ENCODE assay signal across 23 cellular contexts in the genomic region with DNA sequence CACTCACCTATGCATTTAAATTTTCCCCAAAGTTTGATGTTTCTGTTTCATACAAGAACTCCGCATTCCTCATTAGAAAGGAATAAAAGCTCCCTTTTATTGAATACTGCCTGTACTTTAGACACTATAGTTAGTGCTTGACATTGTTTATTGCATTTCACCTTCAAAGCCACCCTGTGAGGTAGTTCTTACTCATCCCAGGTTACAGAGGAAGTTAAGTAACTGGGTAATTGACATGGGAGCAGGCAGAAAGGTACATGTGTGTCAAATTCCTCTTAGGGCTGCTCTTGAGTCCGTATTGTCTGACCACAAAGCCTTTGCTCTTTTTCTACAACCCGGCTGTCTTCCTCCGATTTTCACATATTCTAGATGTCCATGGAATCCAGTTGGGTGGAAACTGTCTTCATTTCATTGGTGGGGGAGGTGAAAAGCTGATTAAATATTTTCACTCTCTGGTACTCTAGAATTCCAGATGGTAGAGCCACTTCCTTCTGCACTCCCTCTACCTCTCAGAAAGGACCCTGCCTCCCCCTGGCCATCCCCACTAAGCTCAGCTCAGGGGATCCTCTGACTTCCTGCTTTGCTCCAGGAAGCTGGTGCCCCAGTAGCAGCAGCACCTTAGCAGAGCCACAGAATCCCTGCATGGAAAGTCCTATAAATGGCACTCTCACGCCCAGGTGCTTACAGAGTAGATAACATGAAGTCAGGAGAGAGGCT.
"Had no signal": no experiment of that assay in that cellular context is flagged by ENCODE, and none has a peak within 500 bp of the region (broad histone marks: within the 10 kb centered on the region; RNA-seq: fewer than 3 reads in every experiment).

No MANE protein-coding gene starts in this region.

- H3K4me1 ChIP-seq: heart left ventricle, neural progenitor cell, pancreas, prostate gland, right lobe of liver, tibial artery, upper lobe of left lung, uterus had no signal

- DNase-seq: cortex of kidney; dorsolateral prefrontal cortex; effector CD8-positive, alpha-beta T cell; foreskin melanocyte; heart left ventricle; hypothalamus; kidney glomerular epithelial cell; mucosa of descending colon; natural killer cell; occipital lobe; pancreas; right lobe of liver; stimulated activated CD4-positive, alpha-beta T cell treated with anti-CD3 and anti-CD28 coated beads, Interleukin-15, amount 100 ng/mL, for 24 hours; stimulated activated CD4-positive, alpha-beta T cell treated with anti-CD3 and anti-CD28 coated beads, Interleukin-1b, Interleukin-23, amount 100 ng/mL, for 48 hours; stimulated activated CD4-positive, alpha-beta T cell treated with anti-CD3 and anti-CD28 coated beads, Interleukin-4, amount 100 ng/mL, for 24 hours; tibial artery; upper lobe of left lung; uterus had no signal

- H3K4me3 ChIP-seq: dorsolateral prefrontal cortex, heart left ventricle, mucosa of descending colon, neural progenitor cell, pancreas, prostate gland, right lobe of liver, tibial artery, upper lobe of left lung, uterus had no signal

- H2AFZ ChIP-seq: neural progenitor cell had no signal

- H3K4me2 ChIP-seq: neural progenitor cell had no signal

- H3K36me3 Mint-ChIP-seq: natural killer cell; neural progenitor cell; stimulated activated memory B cell treated with anti-CD40 and anti-IgM and Interleukin-4, amounts not matched to agents 10 μg/mL and 1 μg/mL and 100 μg/mL, for 72 hours had no signal

- H3K27me3 Mint-ChIP-seq: stimulated activated memory B cell treated with anti-CD40 and anti-IgM and Interleukin-4, amounts not matched to agents 10 μg/mL and 1 μg/mL and 100 μg/mL, for 72 hours; stimulated activated naive CD8-positive, alpha-beta T cell treated with anti-CD3 and anti-CD28 coated beads, Interleukin-15, Interleukin-2, amounts not matched to agents 100 ng/mL and 50 ng/mL, for 24 hours had no signal

- H3K9ac ChIP-seq: neural progenitor cell had no signal

- H3K27ac ChIP-seq: dorsolateral prefrontal cortex, heart left ventricle, neural progenitor cell, pancreas, prostate gland, right lobe of liver, tibial artery, upper lobe of left lung, uterus had no signal

- ATAC-seq: heart left ventricle; mucosa of descending colon; natural killer cell; right lobe of liver; stimulated activated memory B cell treated with anti-CD40 and anti-IgM and Interleukin-4, amounts not matched to agents 10 μg/mL and 1 μg/mL and 100 μg/mL, for 72 hours had no signal

- H3K9me3 ChIP-seq: heart left ventricle, mucosa of descending colon, pancreas, prostate gland, right lobe of liver, tibial artery, upper lobe of left lung, uterus had no signal

- H3K4me1 Mint-ChIP-seq: natural killer cell; stimulated activated memory B cell treated with anti-CD40 and anti-IgM and Interleukin-4, amounts not matched to agents 10 μg/mL and 1 μg/mL and 100 μg/mL, for 72 hours had no signal

- H3K27me3 ChIP-seq: dorsolateral prefrontal cortex, heart left ventricle, neural progenitor cell, pancreas, right lobe of liver, tibial artery, upper lobe of left lung, uterus had no signal

- H3K36me3 ChIP-seq: heart left ventricle, neural progenitor cell, pancreas, prostate gland, right lobe of liver, tibial artery, upper lobe of left lung, uterus had no signal

- H3K4me3 Mint-ChIP-seq: natural killer cell; neural progenitor cell; stimulated activated memory B cell treated with anti-CD40 and anti-IgM and Interleukin-4, amounts not matched to agents 10 μg/mL and 1 μg/mL and 100 μg/mL, for 72 hours; stimulated activated naive CD8-positive, alpha-beta T cell treated with anti-CD3 and anti-CD28 coated beads, Interleukin-15, Interleukin-2, amounts not matched to agents 100 ng/mL and 50 ng/mL, for 24 hours had no signal

- FAIRE-seq: islet of Langerhans, pancreas had no signal

- H3K27ac Mint-ChIP-seq: natural killer cell; neural progenitor cell; stimulated activated memory B cell treated with anti-CD40 and anti-IgM and Interleukin-4, amounts not matched to agents 10 μg/mL and 1 μg/mL and 100 μg/mL, for 72 hours; stimulated activated naive CD8-positive, alpha-beta T cell treated with anti-CD3 and anti-CD28 coated beads, Interleukin-15, Interleukin-2, amounts not matched to agents 100 ng/mL and 50 ng/mL, for 24 hours had no signal

- H3K9me3 Mint-ChIP-seq: neural progenitor cell had no signal
